24 cellular contexts compared by ENCODE assay signal in the genomic region with DNA sequence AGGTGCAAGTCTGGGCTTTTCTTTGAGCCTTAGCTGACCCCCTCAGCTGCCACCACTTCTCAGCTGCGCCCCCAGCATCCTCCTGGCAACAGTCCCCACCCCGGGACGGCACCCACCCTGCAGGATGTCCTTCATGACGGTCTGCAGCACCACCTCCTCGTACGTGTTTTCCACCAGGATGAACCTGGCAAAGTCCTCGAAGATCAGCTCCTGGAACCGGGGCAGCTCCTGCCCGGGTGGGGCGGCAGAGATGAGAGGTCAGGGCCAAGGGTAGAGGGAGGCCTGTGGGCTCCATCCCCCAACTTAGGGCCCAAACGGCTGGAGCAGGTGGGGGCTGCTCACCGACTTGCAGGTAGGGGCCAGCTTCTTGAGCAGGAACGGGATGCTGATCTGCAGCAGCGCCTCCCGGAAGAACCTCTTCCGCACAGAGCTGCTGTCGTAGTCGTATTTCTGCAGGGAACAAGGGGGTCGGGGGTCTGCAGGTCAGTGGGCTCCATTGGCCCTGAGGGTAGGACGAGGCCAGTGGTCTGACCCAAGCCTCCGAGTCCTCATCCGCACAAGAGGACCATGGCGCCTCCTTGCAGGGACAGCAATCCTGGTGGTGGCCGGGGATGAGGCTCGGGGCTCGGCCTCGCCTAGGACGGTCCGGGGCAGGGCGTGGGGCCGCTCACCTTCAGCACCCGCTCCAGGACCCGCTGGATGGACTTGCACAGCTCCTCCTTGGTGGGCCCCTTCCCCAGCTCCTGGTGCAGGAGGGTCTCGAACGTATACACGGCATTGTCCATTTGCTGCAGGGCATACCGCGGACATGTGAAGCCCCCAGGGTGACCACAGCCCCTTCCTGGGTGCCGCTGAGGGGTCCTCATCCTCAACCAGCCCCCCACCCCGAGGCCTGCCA.
"Had no signal": no experiment of that assay in that cellular context is flagged by ENCODE, and none has a peak within 500 bp of the region (broad histone marks: within the 10 kb centered on the region; RNA-seq: fewer than 3 reads in every experiment).

No MANE protein-coding gene starts in this region.

- H3K4me1 ChIP-seq: body of pancreas, foreskin keratinocyte, thyroid gland had no signal

- H3K9me3 Mint-ChIP-seq: activated naive CD4-positive, alpha-beta T cell treated with anti-CD3 and anti-CD28 coated beads, Interleukin-2, amount 10 ng/mL, durations not matched to agents 7 days and 5 days; activated T-cell treated with anti-CD3 and anti-CD28 coated beads, Interleukin-2, amount 50 U/mL, for 72 hours; immature natural killer cell; nephron progenitor cell had no signal

- H2AFZ ChIP-seq: hepatocyte had no signal

- DNase-seq: activated CD4-positive, alpha-beta T cell treated with anti-CD3 and anti-CD28 coated beads for 4 hours; activated CD4-positive, alpha-beta T cell treated with anti-CD3 and anti-CD28 coated beads, Interleukin-2, amount 50 U/mL, for 48 hours; activated CD4-positive, CD25-positive, alpha-beta regulatory T cell; activated effector memory CD4-positive, alpha-beta T cell treated with anti-CD3 and anti-CD28 coated beads, Interleukin-2, amount 50 U/mL, for 16 hours; activated naive CD4-positive, alpha-beta T cell treated with anti-CD3 and anti-CD28 coated beads, Interleukin-2, amount 10 ng/mL, durations not matched to agents 7 days and 5 days; activated T-cell treated with anti-CD3 and anti-CD28 coated beads, Interleukin-2, amount 50 U/mL, for 72 hours; effector CD4-positive, alpha-beta T cell; foreskin keratinocyte; glutamatergic neuron; immature natural killer cell; midbrain; nephron progenitor cell; nucleus accumbens; spleen; stimulated activated CD4-positive, alpha-beta T cell treated with anti-CD3 and anti-CD28 coated beads, Interleukin-4, amount 100 ng/mL, for 1 hour; stimulated activated naive CD8-positive, alpha-beta T cell treated with anti-CD3 and anti-CD28 coated beads, Interleukin-15, Interleukin-2, amounts not matched to agents 100 U/mL and 50 U/mL, for 24 hours; SW 1271; T-helper 17 cell; thyroid gland had no signal

- H3K27ac ChIP-seq: body of pancreas, cardiac muscle cell, foreskin keratinocyte, hepatocyte, thyroid gland had no signal

- H3K4me3 ChIP-seq: body of pancreas, cardiac muscle cell, hepatocyte, spleen, thyroid gland had no signal

- H3K27me3 ChIP-seq: body of pancreas, cardiac muscle cell, foreskin keratinocyte, hepatocyte, spleen, thyroid gland had no signal

- H3K36me3 Mint-ChIP-seq: immature natural killer cell had no signal

- H3K4me1 Mint-ChIP-seq: activated naive CD4-positive, alpha-beta T cell treated with anti-CD3 and anti-CD28 coated beads, Interleukin-2, amount 10 ng/mL, durations not matched to agents 7 days and 5 days; immature natural killer cell; nephron progenitor cell; T-helper 17 cell had no signal

- H3K27me3 Mint-ChIP-seq: activated naive CD4-positive, alpha-beta T cell treated with anti-CD3 and anti-CD28 coated beads, Interleukin-2, amount 10 ng/mL, durations not matched to agents 7 days and 5 days; T-helper 17 cell had no signal

- H3K79me2 ChIP-seq: hepatocyte had no signal

- H3K4me2 ChIP-seq: hepatocyte had no signal

- H3K4me3 Mint-ChIP-seq: activated naive CD4-positive, alpha-beta T cell treated with anti-CD3 and anti-CD28 coated beads, Interleukin-2, amount 10 ng/mL, durations not matched to agents 7 days and 5 days; activated T-cell treated with anti-CD3 and anti-CD28 coated beads, Interleukin-2, amount 50 U/mL, for 72 hours; immature natural killer cell; nephron progenitor cell; T-helper 17 cell had no signal

- ATAC-seq: activated T-cell treated with anti-CD3 and anti-CD28 coated beads, Interleukin-2, amount 50 U/mL, for 72 hours; body of pancreas; foreskin keratinocyte; left lobe of liver; stimulated activated naive CD8-positive, alpha-beta T cell treated with anti-CD3 and anti-CD28 coated beads, Interleukin-15, Interleukin-2, amounts not matched to agents 100 U/mL and 50 U/mL, for 24 hours; T-helper 17 cell had no signal

- H3K27ac Mint-ChIP-seq: activated naive CD4-positive, alpha-beta T cell treated with anti-CD3 and anti-CD28 coated beads, Interleukin-2, amount 10 ng/mL, durations not matched to agents 7 days and 5 days; activated T-cell treated with anti-CD3 and anti-CD28 coated beads, Interleukin-2, amount 50 U/mL, for 72 hours; nephron progenitor cell; T-helper 17 cell had no signal

- FAIRE-seq: urothelium cell line had no signal

- H3K9me3 ChIP-seq: body of pancreas, spleen, thyroid gland had no signal
